16 cellular contexts compared by ENCODE assay signal in genomic region chr1:230141797-230142607, GRCh38.
DNase-seq lines count a peak whose midpoint lies in the region; ATAC-seq, FAIRE-seq and TF ChIP-seq lines count a peak whose summit lies in the region.
"Had no signal": no experiment of that assay in that cellular context is flagged by ENCODE, and none has a peak within 500 bp of the region (broad histone marks: within the 10 kb centered on the region; RNA-seq: fewer than 3 reads in every experiment).

No MANE protein-coding gene starts in this region.

- no TSS peak for BruUV-seq in K562 (replicated peaks; lab: Mats Ljungman, UMichigan)

- H3K27me3 ChIP-seq in CD4-positive, CD25-positive, alpha-beta regulatory T cell (ENCODE audit: control insufficient read depth, insufficient read depth, low read length), result no peaks in the 10 kb centered on the region
- H3K27me3 ChIP-seq in K562 (ENCODE audit: control insufficient read depth in 2 of 2, insufficient read depth in 2 of 2, low read length in 2 of 2) (no peaks in the 10 kb centered on the region), neuronal stem cell (ENCODE audit: control insufficient read depth in 3 of 3, insufficient read depth in 3 of 3, low read depth in 1 of 3, low read length in 3 of 3) (no peaks in the 10 kb centered on the region)
- H3K27me3 ChIP-seq: SJCRH30 had no signal

- in situ Hi-C loops in K562 (cut with MboI), result no loop called here

- no peak overlapping the region for H2BK12ac ChIP-seq in neuronal stem cell (ENCODE audit: low read length)

- intact Hi-C loops in K562 (cut with micrococcal nuclease), result loop anchor here (5.0 kb wide), 1 partner anchor 45 kb away; no protein-coding TSS in a partner anchor

- H3K9me3 ChIP-seq in CD4-positive, CD25-positive, alpha-beta regulatory T cell (ENCODE audit: control insufficient read depth in 2 of 2, low read length in 2 of 2), result no peaks in the 10 kb centered on the region
- H3K9me3 ChIP-seq in HEK293 (ENCODE audit: control insufficient read depth, insufficient read depth, low read depth, low read length) (no peaks in the 10 kb centered on the region), K562 (replicated peaks; ENCODE audit: control insufficient read depth, insufficient read depth, low read depth, low read length) (no peaks in the 10 kb centered on the region), neuronal stem cell (replicated peaks in 1 of 2; ENCODE audit: control insufficient read depth in 2 of 2, insufficient read depth in 1 of 2, low read depth in 1 of 2, low read length in 2 of 2) (no peaks in the 10 kb centered on the region)
- H3K9me3 ChIP-seq: SJCRH30 had no signal

- CTCF ChIA-PET in HEK293 (lab: Yijun Ruan, JAX) (interaction anchor here (1.0 kb wide), 1 partner anchor 9 kb away, joined by 3 read pairs; no protein-coding TSS in a partner anchor), K562 (lab: Yijun Ruan, JAX; ENCODE audit: low intra/inter-chr PET ratio) (no interaction called here)

- H2BK5ac ChIP-seq in neuronal stem cell (ENCODE audit: low read length), result no peak overlapping the region

- peaks cover 96% of the 10 kb centered on the region for H3K79me2 ChIP-seq in K562 (ENCODE audit: control insufficient read depth, insufficient read depth, low read length)

- no peak overlapping the region for H2AFZ ChIP-seq in K562 (ENCODE audit: low read depth, low read length)
- no peak overlapping the region for H2AFZ ChIP-seq in neuronal stem cell (ENCODE audit: low read length)

- peak overlapping the region; percentile 22; the same call in 1 of the 2 replicates for H3K4me2 ChIP-seq in K562 (ENCODE audit: insufficient read depth, low read length)
- H3K4me2 ChIP-seq in neuronal stem cell (ENCODE audit: insufficient read depth, low read length, poor library complexity, severe bottlenecking), result no peak overlapping the region

- H3K9me1 ChIP-seq in K562 (ENCODE audit: control insufficient read depth, insufficient read depth, low read length), result peaks cover 3% of the 10 kb centered on the region

- H3K4me1 ChIP-seq in CD4-positive, CD25-positive, alpha-beta regulatory T cell (ENCODE audit: control insufficient read depth, insufficient read depth, low read length, poor library complexity, severe bottlenecking), result no peaks in the 10 kb centered on the region
- H3K4me1 ChIP-seq in HEK293 (ENCODE audit: control insufficient read depth, insufficient read depth, low read length), result peaks cover 20% of the 10 kb centered on the region
- peaks cover 81 to 88% of the 10 kb centered on the region in 2 experiments for H3K4me1 ChIP-seq in K562 (replicated peaks in 1 of 2; ENCODE audit: control insufficient read depth in 2 of 2, insufficient read depth in 2 of 2, low read length in 2 of 2)
- peaks cover 22 to 30% of the 10 kb centered on the region in 2 donors for H3K4me1 ChIP-seq in neuronal stem cell (ENCODE audit: control insufficient read depth in 2 of 2, insufficient read depth in 1 of 2, low read depth in 1 of 2, low read length in 2 of 2)

- no peak for DNase-seq in CD4-positive, CD25-positive, alpha-beta regulatory T cell
- DNase-seq in K562 (ENCODE audit: extremely low read depth in 1 of 4, low spot score in 3 of 4), result no peak
- no peak for DNase-seq in neuronal stem cell (ENCODE audit: low spot score)
- DNase-seq in activated CD4-positive, alpha-beta T cell treated with anti-CD3 and anti-CD28 coated beads, Interleukin-2, amount 50 U/mL, for 48 hours, result no peak
- no peak for DNase-seq in stimulated activated naive CD8-positive, alpha-beta T cell treated with anti-CD3 and anti-CD28 coated beads, Interleukin-15, Interleukin-2, amounts not matched to agents 100 U/mL and 50 U/mL, for 24 hours
- DNase-seq in SK-N-DZ (ENCODE audit: low spot score), result no peak
- DNase-seq: DMS153, KG1, NCI-H187 treated with DMSO at 0.1 percent for 48 hours, NCI-H2171, NCI-H510A treated with DMSO at 0.1 percent for 48 hours, SJCRH30, SW 1271 had no signal

- peak overlapping the region in 2 of 3 donors; percentile 29 to 44 for H3K27ac Mint-ChIP-seq in CD4-positive, CD25-positive, alpha-beta regulatory T cell

- no peak for ATAC-seq in CD4-positive, CD25-positive, alpha-beta regulatory T cell (ENCODE audit: low read depth in 2 of 2)
- no peak for ATAC-seq in K562
- no peak for ATAC-seq in stimulated activated naive CD8-positive, alpha-beta T cell treated with anti-CD3 and anti-CD28 coated beads, Interleukin-15, Interleukin-2, amounts not matched to agents 100 U/mL and 50 U/mL, for 24 hours
- ATAC-seq: HCT116 had no signal

- no peak overlapping the region for H3K18ac ChIP-seq in neuronal stem cell (ENCODE audit: low read length)

- no peak overlapping the region for H4K91ac ChIP-seq in neuronal stem cell (ENCODE audit: low read depth, low read length, poor library complexity)

- H3K27ac ChIP-seq in CD4-positive, CD25-positive, alpha-beta regulatory T cell (ENCODE audit: insufficient read depth, low read length, poor library complexity, severe bottlenecking), result no peak overlapping the region
- H3K27ac ChIP-seq in HEK293 (ENCODE audit: extremely low read depth, low read depth, low read length), result no peak overlapping the region
- H3K27ac ChIP-seq in K562 (ENCODE audit: extremely low read depth, low read depth, low read length), result peak overlapping the region; percentile 9; the same call in 2 of the 3 replicates
- H3K27ac ChIP-seq in neuronal stem cell (replicated peaks; ENCODE audit: low read length), result no peak overlapping the region
- H3K27ac ChIP-seq: HL-60, SJCRH30 had no signal

- no peaks in the 10 kb centered on the region; the same call in 1 of the 2 replicates for H4K20me1 ChIP-seq in K562 (replicated peaks; ENCODE audit: control insufficient read depth, insufficient read depth, low read length)

- H2BK15ac ChIP-seq in neuronal stem cell (ENCODE audit: low read length), result no peak overlapping the region

- H3K4ac ChIP-seq in neuronal stem cell (ENCODE audit: low read length), result no peak overlapping the region

- POLR2A ChIA-PET in HEK293 (lab: Yijun Ruan, JAX) (no interaction called here), K562 (lab: Yijun Ruan, JAX) (interaction anchor here (1.7 to 3.4 kb wide), 3 partner anchors 12 to 13 kb away, joined by 10 to 20 read pairs (median 12); no protein-coding TSS in a partner anchor)

- WGBS in K562 (ENCODE audit: insufficient coverage, low coverage, missing lambda C conversion rate), result 89% methylated on average over 14 of the region's 15 CpGs
- no CpG with 5 or more reads among the region's 15 CpGs for WGBS in neuronal stem cell (ENCODE audit: extremely low coverage in 2 of 2, insufficient read length in 2 of 2, insufficient replicate concordance in 1 of 2), 2 donors

- H3K9me3 Mint-ChIP-seq in CD4-positive, CD25-positive, alpha-beta regulatory T cell, result no peaks in the 10 kb centered on the region

- peaks cover 4 to 49% (median 26%) of the 10 kb centered on the region in 4 donors for H3K4me1 Mint-ChIP-seq in CD4-positive, CD25-positive, alpha-beta regulatory T cell

- TF ChIP-seq CTCF in HEK293 (tag by site-specific recombination; IDR thresholded peaks at IDR 0.05), result no peak
- TF ChIP-seq CTCF in K562 (IDR thresholded peaks at IDR 0.05 in 2 of 3, conservative IDR thresholded peaks at IDR 0.05 in 1 of 3; ENCODE audit: insufficient read depth in 2 of 3, low read depth in 1 of 3, low read length in 3 of 3), result no peak

- H4K8ac ChIP-seq in neuronal stem cell (ENCODE audit: low read depth, low read length), result no peak overlapping the region

- H2AK5ac ChIP-seq in neuronal stem cell (ENCODE audit: low read depth, low read length), result no peak overlapping the region

- no peak for FAIRE-seq in K562 (lab: Jason Lieb, UNC)

- no peak overlapping the region for H3K14ac ChIP-seq in neuronal stem cell (ENCODE audit: low read length)

- H3K4me3 Mint-ChIP-seq in CD4-positive, CD25-positive, alpha-beta regulatory T cell, result no peak overlapping the region

- peaks cover 16% of the 10 kb centered on the region for H3K36me3 Mint-ChIP-seq in CD4-positive, CD25-positive, alpha-beta regulatory T cell

- H3K9ac ChIP-seq in K562 (ENCODE audit: insufficient read depth in 1 of 2, low read depth in 2 of 2, low read length in 2 of 2) (peak overlapping the region; percentile 12 to 65; a peak in 2 of 4 replicates), neuronal stem cell (ENCODE audit: low read depth, low read length, poor library complexity) (no peak overlapping the region)

- peak overlapping the region; percentile 16 for H3K23ac ChIP-seq in neuronal stem cell (ENCODE audit: low read depth, low read length, poor library complexity)

- no peak overlapping the region for H2BK120ac ChIP-seq in neuronal stem cell (ENCODE audit: low read depth, low read length)

- no peak for TF ChIP-seq POLR2A in K562 (conservative IDR thresholded peaks at IDR 0.05)

- H3K79me1 ChIP-seq in neuronal stem cell (ENCODE audit: low read depth, low read length), result peaks cover 4% of the 10 kb centered on the region

- no peaks in the 10 kb centered on the region for H3K36me3 ChIP-seq in CD4-positive, CD25-positive, alpha-beta regulatory T cell (ENCODE audit: control insufficient read depth, insufficient read depth, low read length)
- H3K36me3 ChIP-seq in HEK293 (ENCODE audit: control insufficient read depth in 2 of 2, insufficient read depth in 1 of 2, low read length in 2 of 2) (no peaks in the 10 kb centered on the region), K562 (ENCODE audit: control insufficient read depth, insufficient read depth, low read length) (peaks cover 17% of the 10 kb centered on the region; the same call in 2 of the 3 replicates), neuronal stem cell (replicated peaks in 1 of 2; ENCODE audit: control insufficient read depth in 2 of 2, insufficient read depth in 2 of 2, low read length in 2 of 2) (peaks cover 0 to 3% of the 10 kb centered on the region in 2 donors)
- H3K36me3 ChIP-seq: SJCRH30 had no signal

- H3K27me3 Mint-ChIP-seq in CD4-positive, CD25-positive, alpha-beta regulatory T cell, result no peaks in the 10 kb centered on the region

- no peak for TF ChIP-seq EP300 in K562 (IDR thresholded peaks at IDR 0.05; ENCODE audit: low read length)

- H3K4me3 ChIP-seq in CD4-positive, CD25-positive, alpha-beta regulatory T cell (ENCODE audit: low read depth, low read length), result no peak overlapping the region
- H3K4me3 ChIP-seq in HEK293 (ENCODE audit: low read depth, low read length), result no peak overlapping the region
- no peak overlapping the region for H3K4me3 ChIP-seq in K562
- H3K4me3 ChIP-seq in neuronal stem cell (ENCODE audit: low read length in 2 of 2), result peak overlapping the region in 1 of 2 donors; percentile 45
- H3K4me3 ChIP-seq: SJCRH30 had no signal

- TF ChIP-seq RAD21 in K562 (CRISPR knock-in tag; conservative IDR thresholded peaks at IDR 0.05 in 1 of 2, IDR thresholded peaks at IDR 0.05 in 1 of 2), result no peak

TF ChIP-seq in HEK293, 187 proteins besides CTCF, POLR2A, EP300 and RAD21 (continues in another document):
- TF ChIP-seq ZNF324 (tag by site-specific recombination; IDR thresholded peaks at IDR 0.05) (no peak), KLF7 (tag by site-specific recombination; IDR thresholded peaks at IDR 0.05; ENCODE audit: borderline replicate concordance) (no peak), ZNF76 (tag by site-specific recombination; IDR thresholded peaks at IDR 0.05; ENCODE audit: borderline replicate concordance, low read depth) (no peak)

TF ChIP-seq in K562, 482 proteins besides CTCF, POLR2A, EP300 and RAD21 (continues in another document):
- TF ChIP-seq CHD4 (IDR thresholded peaks at IDR 0.05; ENCODE audit: insufficient read depth, insufficient replicate concordance, low read depth, low read length, poor library complexity, severe bottlenecking), result no peak
